ENCODE assay signal across 8 cellular contexts in genomic region chr10:93703066-93703465, GRCh38. TPM values are rescaled to one million over a fixed set of nuclear protein-coding genes. Genes with fewer than 3 reads are reported as not detected.
DNase-seq lines count a peak whose midpoint lies in the region; ATAC-seq and TF ChIP-seq lines count a peak whose summit lies in the region.

No MANE protein-coding gene starts in this region.

- H3K4me3 Mint-ChIP-seq in activated CD4-positive, alpha-beta T cell treated with anti-CD3 and anti-CD28 coated beads, Interleukin-2, amount 10 ng/mL, durations not matched to agents 24 days and 14 days: no peak overlapping the region
- no peak overlapping the region for H3K4me3 Mint-ChIP-seq in MCF 10A (ENCODE audit: unreplicated experiment)

- peaks cover 27% of the 10 kb centered on the region for H3K79me2 ChIP-seq in Karpas-422 (ENCODE audit: low read length)

- TF ChIP-seq CTCF in MCF 10A (IDR thresholded peaks at IDR 0.05; ENCODE audit: unreplicated experiment): no peak
- TF ChIP-seq CTCF in lower lobe of right lung (IDR thresholded peaks at IDR 0.05): no peak

- no peaks in the 10 kb centered on the region for H3K27me3 Mint-ChIP-seq in activated CD4-positive, alpha-beta T cell treated with anti-CD3 and anti-CD28 coated beads, Interleukin-2, amount 10 ng/mL, durations not matched to agents 24 days and 14 days
- no peaks in the 10 kb centered on the region for H3K27me3 Mint-ChIP-seq in MCF 10A (ENCODE audit: insufficient read depth, unreplicated experiment)

- H2AFZ ChIP-seq in Karpas-422 (ENCODE audit: low read length): peak overlapping the region; percentile 96

- H3K27ac ChIP-seq in Karpas-422 (ENCODE audit: low read length) (peak overlapping the region; percentile 67), lower lobe of right lung (peak overlapping the region; percentile 85)

- peaks cover 16% of the 10 kb centered on the region for H3K4me1 Mint-ChIP-seq in activated CD4-positive, alpha-beta T cell treated with anti-CD3 and anti-CD28 coated beads, Interleukin-2, amount 10 ng/mL, durations not matched to agents 24 days and 14 days
- H3K4me1 Mint-ChIP-seq in MCF 10A (ENCODE audit: insufficient read depth, unreplicated experiment): peaks cover 6% of the 10 kb centered on the region

- H3K27me3 ChIP-seq in Karpas-422 (ENCODE audit: low read length) (no peaks in the 10 kb centered on the region), lower lobe of right lung (ENCODE audit: low read depth) (no peaks in the 10 kb centered on the region)

- H4K20me1 ChIP-seq in Karpas-422 (ENCODE audit: insufficient read depth, low read depth, low read length): no peaks in the 10 kb centered on the region

- peak overlapping the region; percentile 92 for H3K4me2 ChIP-seq in Karpas-422 (ENCODE audit: low read depth, low read length, poor library complexity, severe bottlenecking)

- H3K4me1 ChIP-seq in Karpas-422 (ENCODE audit: low read length) (peaks cover 21% of the 10 kb centered on the region), lower lobe of right lung (peaks cover 23% of the 10 kb centered on the region)

- H3K9me3 Mint-ChIP-seq in activated CD4-positive, alpha-beta T cell treated with anti-CD3 and anti-CD28 coated beads, Interleukin-2, amount 10 ng/mL, durations not matched to agents 24 days and 14 days: no peaks in the 10 kb centered on the region
- H3K9me3 Mint-ChIP-seq in MCF 10A (ENCODE audit: unreplicated experiment): no peaks in the 10 kb centered on the region

- H3K9ac ChIP-seq in Karpas-422 (ENCODE audit: low read length): peak overlapping the region; percentile 76

- peak in 1 of 2 donors; percentile 36 for ATAC-seq in lower lobe of right lung

- H3K9me3 ChIP-seq in Karpas-422 (ENCODE audit: low read length) (no peaks in the 10 kb centered on the region), lower lobe of right lung (no peaks in the 10 kb centered on the region)

- peaks cover 8% of the 10 kb centered on the region for H3K36me3 Mint-ChIP-seq in activated CD4-positive, alpha-beta T cell treated with anti-CD3 and anti-CD28 coated beads, Interleukin-2, amount 10 ng/mL, durations not matched to agents 24 days and 14 days (ENCODE audit: low read depth)
- H3K36me3 Mint-ChIP-seq in MCF 10A (ENCODE audit: insufficient read depth, unreplicated experiment): peaks cover 15% of the 10 kb centered on the region

- H3K4me3 ChIP-seq in Karpas-422 (ENCODE audit: low read length) (peak overlapping the region; percentile 80), lower lobe of right lung (peak overlapping the region; percentile 73)

- peak; percentile 69 for DNase-seq in activated CD4-positive, alpha-beta T cell treated with anti-CD3 and anti-CD28 coated beads, Interleukin-2, amount 10 ng/mL, durations not matched to agents 24 days and 14 days
- no peak for DNase-seq in activated CD4-positive, alpha-beta T cell treated with anti-CD3 and anti-CD28 coated beads, Interleukin-2, amount 50 U/mL, for 4 hours
- peak; percentile 49 for DNase-seq in Karpas-422
- no peak for DNase-seq in MCF 10A (ENCODE audit: unreplicated experiment)
- no peak for DNase-seq in lower lobe of right lung
- DNase-seq in COLO829 (ENCODE audit: low spot score): no peak
- no peak for DNase-seq in effector CD4-positive, alpha-beta T cell
- DNase-seq in T-helper 1 cell: no peak

- TSS peak; percentile 70 for BruUV-seq in MCF 10A (replicated peaks; lab: Mats Ljungman, UMichigan)

- no peak overlapping the region for H3K27ac Mint-ChIP-seq in activated CD4-positive, alpha-beta T cell treated with anti-CD3 and anti-CD28 coated beads, Interleukin-2, amount 10 ng/mL, durations not matched to agents 24 days and 14 days
- no peak overlapping the region for H3K27ac Mint-ChIP-seq in MCF 10A (ENCODE audit: low read depth, unreplicated experiment)

- CTCF ChIA-PET in MCF 10A (lab: Yijun Ruan, JAX): interaction anchor here (0.6 to 5.0 kb wide), 17 partner anchors 23 to 1213 kb away, joined by 3 to 83 read pairs (median 4); no protein-coding TSS in a partner anchor

- H3K9me2 ChIP-seq in Karpas-422 (replicated peaks; ENCODE audit: insufficient read depth, low read length): no peaks in the 10 kb centered on the region

- intact Hi-C loops in activated CD4-positive, alpha-beta T cell treated with anti-CD3 and anti-CD28 coated beads, Interleukin-2, amount 10 ng/mL, durations not matched to agents 24 days and 14 days (cut with micrococcal nuclease): loop anchor here (2.0 to 10.0 kb wide), 4 partner anchors 112 to 854 kb away; partner anchors contain the start of genes EXOC6 and HELLS
- intact Hi-C loops in MCF 10A (cut with micrococcal nuclease) (loop anchor here (5.0 kb wide), 1 partner anchor 44 kb away; no protein-coding TSS in a partner anchor), lower lobe of right lung (cut with DNase I) (no loop called here)

- H3K36me3 ChIP-seq in Karpas-422 (ENCODE audit: insufficient read depth, low read length) (0 out of 2 replicates have a peak, but pooled peaks cover 3% of the 10 kb centered on the region), lower lobe of right lung (peaks cover 16% of the 10 kb centered on the region)

- POLR2A ChIA-PET in MCF 10A (lab: Yijun Ruan, JAX): interaction anchor here (0.7 to 2.8 kb wide), 25 partner anchors 9 to 659 kb away, joined by 3 to 44 read pairs (median 4); partner anchors contain the start of genes NOC3L and SLC35G1

RNA-seq across cellular contexts. Expression of gene FRA10AC1, which starts 0.7 kb away (rescaled TPM):
- total RNA-seq in activated CD4-positive, alpha-beta T cell treated with anti-CD3 and anti-CD28 coated beads, Interleukin-2, amount 10 ng/mL, durations not matched to agents 24 days and 14 days: 22.5 and 22.8 TPM in 2 replicates
- total RNA-seq in Karpas-422 (2014; rRNA removed; shearing (Covaris generic); ENCODE audit: low replicate concordance): 11.6 and 27.6 TPM in 2 replicates
- total RNA-seq in MCF 10A (2022) (19.3 and 25.1 TPM in 2 replicates), lower lobe of right lung (19.1 TPM)

RNA-seq across cellular contexts. Expression of gene LGI1, which starts 54.7 kb away (rescaled TPM):
- not detected in 2 replicates for total RNA-seq in activated CD4-positive, alpha-beta T cell treated with anti-CD3 and anti-CD28 coated beads, Interleukin-2, amount 10 ng/mL, durations not matched to agents 24 days and 14 days
- total RNA-seq in Karpas-422 (2014; rRNA removed; shearing (Covaris generic); ENCODE audit: low replicate concordance): not detected in 2 replicates
- total RNA-seq in MCF 10A (2022): not detected in 2 replicates
- not detected for total RNA-seq in lower lobe of right lung

Comparison
In these comparisons a context has a peak if more than half of its experiments do, and no peak if none do; other contexts are left out.
1. DNase-seq: peak in activated CD4-positive, alpha-beta T cell treated with anti-CD3 and anti-CD28 coated beads, Interleukin-2, amount 10 ng/mL, durations not matched to agents 24 days and 14 days (single experiment) and Karpas-422 (single experiment); none in activated CD4-positive, alpha-beta T cell treated with anti-CD3 and anti-CD28 coated beads, Interleukin-2, amount 50 U/mL, for 4 hours (0 of 2), MCF 10A (single experiment), lower lobe of right lung (single experiment), COLO829 (single experiment), effector CD4-positive, alpha-beta T cell (single experiment) and T-helper 1 cell (0 of 5).